In genomic region chrX:17706676-17707075, GRCh38 we compare ENCODE assay signal across 1 cellular context.
TF ChIP-seq lines count a peak whose summit lies in the region.

No MANE protein-coding gene starts in this region.

TF ChIP-seq in SK-N-SH treated with all-trans-retinoic acid at 6 μM for 48 hours, 23 proteins besides CTCF, POLR2A, EP300 and RAD21 (continued from another document):
- TF ChIP-seq CREB5 (CRISPR knock-in tag; IDR thresholded peaks at IDR 0.05; ENCODE audit: low read depth) (no peak), ISL1 (CRISPR knock-in tag; IDR thresholded peaks at IDR 0.05) (no peak), SNAI2 (CRISPR knock-in tag; IDR thresholded peaks at IDR 0.05) (no peak), ZNF8 (CRISPR knock-in tag; IDR thresholded peaks at IDR 0.05) (no peak), ARNTL (CRISPR knock-in tag; IDR thresholded peaks at IDR 0.05; ENCODE audit: borderline replicate concordance, low read depth) (no peak), ZFP3 (CRISPR knock-in tag; IDR thresholded peaks at IDR 0.05) (no peak), ZNF565 (CRISPR knock-in tag; conservative IDR thresholded peaks at IDR 0.05; ENCODE audit: low read depth) (no peak)
